ENCODE assay signal across 32 cellular contexts in the genomic region with DNA sequence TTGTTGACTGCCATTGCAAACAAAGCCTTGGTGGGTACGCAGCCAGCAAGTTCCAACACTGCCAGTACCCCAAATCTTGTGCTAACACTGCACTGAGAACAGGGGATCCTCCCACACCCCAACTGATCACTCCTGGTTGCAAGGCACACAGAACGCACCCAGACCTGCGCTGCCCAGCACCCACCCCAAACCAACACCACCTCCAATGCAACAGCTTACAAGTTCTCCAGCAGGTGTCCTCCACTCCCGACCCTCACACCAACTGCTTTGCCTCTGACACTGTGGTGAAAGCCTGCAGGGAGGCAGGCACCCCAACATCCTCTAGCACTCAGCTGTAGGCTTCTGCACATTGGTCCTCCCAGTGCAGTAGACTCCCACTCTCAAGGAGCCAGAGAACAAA. TPM values are rescaled to one million over a fixed set of nuclear protein-coding genes. Genes with fewer than 3 reads are reported as not detected.
"Had no signal": no experiment of that assay in that cellular context is flagged by ENCODE, and none has a peak within 500 bp of the region (broad histone marks: within the 10 kb centered on the region; RNA-seq: fewer than 3 reads in every experiment).

No MANE protein-coding gene starts in this region.

- FAIRE-seq: astrocyte, TTC549 had no signal

- H3K36me3 ChIP-seq: brain microvascular endothelial cell, breast epithelium had no signal

- H3K4me3 ChIP-seq: body of pancreas, breast epithelium had no signal

- H3K27ac ChIP-seq: body of pancreas, brain microvascular endothelial cell, breast epithelium, VCaP had no signal

- ATAC-seq: activated CD4-positive, alpha-beta T cell treated with anti-CD3 and anti-CD28 coated beads for 36 hours; activated CD8-positive, alpha-beta memory T cell treated with anti-CD3 and anti-CD28 coated beads, Interleukin-2, amount 10 ng/mL, durations not matched to agents 7 days and 5 days; activated CD8-positive, alpha-beta T cell treated with anti-CD3 and anti-CD28 coated beads, Interleukin-2, amount 10 ng/mL, durations not matched to agents 7 days and 5 days; activated naive CD8-positive, alpha-beta T cell treated with anti-CD3 and anti-CD28 coated beads, Interleukin-2, amount 50 U/mL, for 24 hours; body of pancreas had no signal

- H3K9me3 ChIP-seq: body of pancreas, breast epithelium had no signal

- H3K27me3 ChIP-seq: body of pancreas, brain microvascular endothelial cell, breast epithelium had no signal

- H3K4me1 ChIP-seq: body of pancreas, breast epithelium had no signal

- DNase-seq: activated B cell treated with CpG ODN at 0.5 μM for 24 hours; activated CD4-positive, alpha-beta memory T cell treated with anti-CD3 and anti-CD28 coated beads, Interleukin-2, amount 10 ng/mL, durations not matched to agents 7 days and 5 days; activated CD4-positive, alpha-beta T cell treated with anti-CD3 and anti-CD28 coated beads for 36 hours; activated CD4-positive, alpha-beta T cell treated with anti-CD3 and anti-CD28 coated beads for 48 hours; activated CD4-positive, alpha-beta T cell treated with anti-CD3 and anti-CD28 coated beads, Interleukin-2, amount 10 ng/mL, durations not matched to agents 7 days and 5 days; activated CD4-positive, alpha-beta T cell treated with anti-CD3 and anti-CD28 coated beads, Interleukin-2, amount 50 U/mL, for 48 hours; activated CD4-positive, CD25-positive, alpha-beta regulatory T cell treated with anti-CD3 and anti-CD28 coated beads, Interleukin-2, amount 50 U/mL, for 72 hours; activated CD8-positive, alpha-beta memory T cell treated with anti-CD3 and anti-CD28 coated beads for 24 hours; activated CD8-positive, alpha-beta memory T cell treated with anti-CD3 and anti-CD28 coated beads, Interleukin-2, amount 10 ng/mL, durations not matched to agents 7 days and 5 days; activated CD8-positive, alpha-beta memory T cell treated with anti-CD3 and anti-CD28 coated beads, Interleukin-2, amount 50 U/mL, for 48 hours; activated CD8-positive, alpha-beta T cell treated with anti-CD3 and anti-CD28 coated beads, Interleukin-2, amount 10 ng/mL, durations not matched to agents 7 days and 5 days; activated effector memory CD4-positive, alpha-beta T cell treated with Interleukin-2 at 50 U/mL for 16 hours; activated gamma-delta T cell; activated naive CD4-positive, alpha-beta T cell treated with anti-CD3 and anti-CD28 coated beads, Interleukin-2, amount 10 ng/mL, durations not matched to agents 7 days and 5 days; activated naive CD4-positive, alpha-beta T cell treated with Interleukin-2 at 50 U/mL for 16 hours; activated naive CD8-positive, alpha-beta T cell treated with anti-CD3 and anti-CD28 coated beads, Interleukin-2, amount 10 ng/mL, durations not matched to agents 7 days and 5 days; activated naive CD8-positive, alpha-beta T cell treated with anti-CD3 and anti-CD28 coated beads, Interleukin-2, amount 50 U/mL, for 24 hours; activated T-cell treated with anti-CD3 and anti-CD28 coated beads, Interleukin-2, amount 50 U/mL, for 24 hours; activated T-cell treated with anti-CD3 and anti-CD28 coated beads, Interleukin-2, amount 50 U/mL, for 48 hours; amygdala; anterior cingulate cortex; body of pancreas; brain microvascular endothelial cell; central memory CD4-positive, alpha-beta T cell; T-helper 1 cell; T-helper 2 cell; T-helper 9 cell had no signal

RNA-seq across cellular contexts. Expression of a gene that starts 39.3 kb away (rescaled TPM):
- total RNA-seq: activated B cell treated with CpG ODN at 0.5 μM for 24 hours; activated CD4-positive, alpha-beta memory T cell treated with anti-CD3 and anti-CD28 coated beads, Interleukin-2, amount 10 ng/mL, durations not matched to agents 7 days and 5 days; activated CD4-positive, alpha-beta T cell treated with anti-CD3 and anti-CD28 coated beads for 36 hours; activated CD4-positive, alpha-beta T cell treated with anti-CD3 and anti-CD28 coated beads, Interleukin-2, amount 10 ng/mL, durations not matched to agents 7 days and 5 days; activated CD8-positive, alpha-beta memory T cell treated with anti-CD3 and anti-CD28 coated beads, Interleukin-2, amount 10 ng/mL, durations not matched to agents 7 days and 5 days; activated CD8-positive, alpha-beta T cell treated with anti-CD3 and anti-CD28 coated beads, Interleukin-2, amount 10 ng/mL, durations not matched to agents 7 days and 5 days; activated naive CD8-positive, alpha-beta T cell treated with anti-CD3 and anti-CD28 coated beads, Interleukin-2, amount 10 ng/mL, durations not matched to agents 7 days and 5 days; activated T-helper 2 cell treated with anti-CD3 and anti-CD28 coated beads, Interferon-gamma antibody, Interleukin-2, Interleukin-4, amounts not matched to agents 10 μg/mL and 5 μg/mL and 100 μg/mL, durations not matched to agents 14 hours and 24 hours and 36 hours had no signal
